Comparison of ENCODE assay signal across 9 cellular contexts in the genomic region with DNA sequence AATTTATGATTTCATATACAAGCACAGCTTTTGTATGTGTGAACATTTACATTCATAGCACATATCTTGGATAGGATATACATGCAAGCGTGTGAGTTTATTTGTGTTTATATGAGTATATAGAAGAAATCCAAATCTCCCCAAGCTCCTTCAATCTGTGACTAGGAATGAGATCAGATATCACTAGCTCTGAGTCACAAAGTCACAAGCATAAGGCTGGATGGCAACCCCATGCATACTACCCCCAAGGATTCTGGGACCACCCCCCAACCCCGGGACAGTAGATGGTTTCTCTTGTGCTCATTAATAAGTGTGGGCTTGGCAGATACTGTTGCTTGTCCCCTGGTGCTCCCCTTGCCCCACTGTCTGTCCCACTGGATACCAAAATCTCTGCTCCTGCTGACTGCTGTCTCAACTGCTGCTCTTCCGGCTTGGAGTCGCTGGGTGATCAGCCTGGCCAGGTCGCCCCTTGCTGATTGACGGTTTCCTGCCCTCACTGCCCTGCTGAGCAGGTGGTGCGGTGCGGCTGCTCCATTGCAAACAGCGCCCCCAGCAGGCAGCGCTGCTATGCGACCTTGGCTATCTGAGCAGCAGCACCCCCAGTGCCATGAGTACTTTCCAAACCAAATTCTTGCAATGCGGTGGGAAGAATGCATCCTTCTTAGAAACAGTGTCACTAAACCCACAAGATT.
A peak's percentile ranks its signal among the peaks of the same experiment; 100 is the strongest.
DNase-seq lines count a peak whose midpoint lies in the region; ATAC-seq and TF ChIP-seq lines count a peak whose summit lies in the region.
"Had no signal": no experiment of that assay in that cellular context is flagged by ENCODE, and none has a peak within 500 bp of the region (broad histone marks: within the 10 kb centered on the region; RNA-seq: fewer than 3 reads in every experiment).

No MANE protein-coding gene starts in this region.

- no peak overlapping the region for H2BK120ac ChIP-seq in mesendoderm (ENCODE audit: low read depth, low read length)

- H3K23ac ChIP-seq in mesendoderm (ENCODE audit: low read length), result no peak overlapping the region

- H3K4me1 ChIP-seq in BLaER1 treated with 17β-estradiol and CSF1 and Interleukin-3, amounts not matched to agents 10 nM and 100 nM, result peaks cover 6 to 23% (median 15%) of the 10 kb centered on the region in 10 experiments
- H3K4me1 ChIP-seq in mesendoderm (ENCODE audit: control insufficient read depth, low read depth, low read length), result no peaks in the 10 kb centered on the region

- peak overlapping the region; percentile 28 to 78 (median 73); a peak in 20 of 22 replicates for H3K4me2 ChIP-seq in BLaER1 treated with 17β-estradiol and CSF1 and Interleukin-3, amounts not matched to agents 10 nM and 100 nM
- no peak overlapping the region for H3K4me2 ChIP-seq in mesendoderm (ENCODE audit: low read length)

- H4K5ac ChIP-seq in mesendoderm (ENCODE audit: low read length), result no peak overlapping the region

- H4K8ac ChIP-seq in mesendoderm (ENCODE audit: low read depth, low read length), result no peak overlapping the region

- TF ChIP-seq CTCF in HFF-Myc (IDR thresholded peaks at IDR 0.05; ENCODE audit: low read depth, low read length, missing control alignments), result peak; percentile 28
- peak; percentile 23 for TF ChIP-seq CTCF in astrocyte of the cerebellum (IDR thresholded peaks at IDR 0.05; ENCODE audit: low read depth, low read length, missing control alignments)

- no peaks in the 10 kb centered on the region for H4K20me1 ChIP-seq in BLaER1 treated with 17β-estradiol and CSF1 and Interleukin-3, amounts not matched to agents 10 nM and 100 nM

- H3K18ac ChIP-seq in mesendoderm (ENCODE audit: low read length), result no peak overlapping the region

- H2BK15ac ChIP-seq in mesendoderm (replicated peaks; ENCODE audit: low read depth), result no peak overlapping the region

- no peaks in the 10 kb centered on the region for H3K27me3 ChIP-seq in BLaER1 treated with 17β-estradiol and CSF1 and Interleukin-3, amounts not matched to agents 10 nM and 100 nM
- H3K27me3 ChIP-seq in mesendoderm (ENCODE audit: insufficient read depth, low read length, poor library complexity), result no peaks in the 10 kb centered on the region

- H2BK5ac ChIP-seq in mesendoderm (ENCODE audit: low read length), result no peak overlapping the region

- H3K36me3 ChIP-seq in BLaER1 treated with 17β-estradiol and CSF1 and Interleukin-3, amounts not matched to agents 10 nM and 100 nM, result 0 out of 22 replicates have a peak, but pooled peaks cover 0 to 4% (median 0%) of the 10 kb centered on the region in 11 experiments
- no peaks in the 10 kb centered on the region for H3K36me3 ChIP-seq in mesendoderm (ENCODE audit: control insufficient read depth, insufficient read depth, low read length)

- H3K79me2 ChIP-seq in mesendoderm (ENCODE audit: control insufficient read depth, insufficient read depth, low read length), result no peaks in the 10 kb centered on the region

- H3K4me3 ChIP-seq in BLaER1 treated with 17β-estradiol and CSF1 and Interleukin-3, amounts not matched to agents 10 nM and 100 nM, result no peak overlapping the region
- H3K4me3 ChIP-seq in HFF-Myc (replicated peaks; ENCODE audit: low read depth, low read length) (no peak overlapping the region), astrocyte of the cerebellum (ENCODE audit: low read depth, low read length) (no peak overlapping the region), mesendoderm (ENCODE audit: low read length) (no peak overlapping the region)

- ATAC-seq in HG03354 (IDR thresholded peaks at IDR 0.05; ENCODE audit: poor library complexity, severe bottlenecking, unreplicated experiment), result no peak

- no peak overlapping the region for H3K9ac ChIP-seq in BLaER1 treated with 17β-estradiol and CSF1 and Interleukin-3, amounts not matched to agents 10 nM and 100 nM
- no peak overlapping the region for H3K9ac ChIP-seq in mesendoderm (ENCODE audit: low read length)

- H3K9me3 ChIP-seq in BLaER1 treated with 17β-estradiol and CSF1 and Interleukin-3, amounts not matched to agents 10 nM and 100 nM (replicated peaks in 1 of 11), result peaks cover 6 to 22% (median 20%) of the 10 kb centered on the region in 11 experiments

- WGBS in mesendoderm (ENCODE audit: extremely low coverage, insufficient coverage, low lambda C conversion rate), result no CpG with 5 or more reads among the region's 12 CpGs

- H3K56ac ChIP-seq in mesendoderm (ENCODE audit: low read length), result peak overlapping the region; percentile 31

- H3K27ac ChIP-seq in BLaER1 treated with 17β-estradiol and CSF1 and Interleukin-3, amounts not matched to agents 10 nM and 100 nM, result no peak overlapping the region; a peak in 1 of 22 replicates
- H3K27ac ChIP-seq in mesendoderm (ENCODE audit: low read depth, low read length), result no peak overlapping the region
- H3K27ac ChIP-seq: HL-60 had no signal

- in situ Hi-C loops in astrocyte of the cerebellum (cut with HindIII; ENCODE audit: low sequenced_read_pairs), result no loop called here

- H2AK5ac ChIP-seq in mesendoderm (ENCODE audit: low read length), result no peak overlapping the region

- H3K4ac ChIP-seq in mesendoderm (ENCODE audit: low read depth, low read length), result no peak overlapping the region

- DNase-seq in HFF-Myc (ENCODE audit: extremely low read depth, low read depth) (peak; percentile 10), astrocyte of the cerebellum (ENCODE audit: low read depth) (no peak), mesendoderm (peak; percentile 90), NCI-H748 treated with DMSO at 0.1 percent for 48 hours (lab: John Stamatoyannopoulos, UW) (no peak), NCI-H774 (lab: John Stamatoyannopoulos, UW) (no peak), dermis blood vessel endothelial cell (no peak)

- no peaks in the 10 kb centered on the region for H3K79me1 ChIP-seq in mesendoderm (ENCODE audit: low read length)

Comparison
In these comparisons a context has a peak if more than half of its experiments do, and no peak if none do; other contexts are left out.
1. DNase-seq: peak in HFF-Myc (single experiment) and mesendoderm (single experiment); none in astrocyte of the cerebellum (single experiment), NCI-H748 treated with DMSO at 0.1 percent for 48 hours (single experiment), NCI-H774 (single experiment) and dermis blood vessel endothelial cell (single experiment).